In genomic region chr5:56763711-56764466, GRCh38 we compare ENCODE assay signal across 10 cellular contexts. TPM values are rescaled to one million over a fixed set of nuclear protein-coding genes. Genes with fewer than 3 reads are reported as not detected.
DNase-seq lines count a peak whose midpoint lies in the region; ATAC-seq and TF ChIP-seq lines count a peak whose summit lies in the region.
"Had no signal": no experiment of that assay in that cellular context is flagged by ENCODE, and none has a peak within 500 bp of the region (broad histone marks: within the 10 kb centered on the region; RNA-seq: fewer than 3 reads in every experiment).

No MANE protein-coding gene starts in this region.

- WGBS in H9 (ENCODE audit: extremely low coverage, insufficient read length, low lambda C conversion rate), result no CpG with 5 or more reads among the region's 7 CpGs

- intact Hi-C loops in Calu3 (cut with micrococcal nuclease; ENCODE audit: unreplicated experiment), result no loop called here

- DNase-seq in H9 (no peak), Peyer's patch (peak in 2 of 3 donors; percentile 84 to 86), fibroblast of villous mesenchyme (ENCODE audit: low read depth) (peak; percentile 88), skeletal muscle cell (ENCODE audit: low read depth) (peak; percentile 11), ACHN (no peak), Calu3 (no peak)
- DNase-seq: activated CD4-positive, CD25-positive, alpha-beta regulatory T cell treated with anti-CD3 and anti-CD28 coated beads, Interleukin-2, amount 50 U/mL, for 72 hours; naive thymus-derived CD8-positive, alpha-beta T cell had no signal

- CTCF ChIA-PET in Calu3 (lab: Charles Lee), result no interaction called here

- H3K56ac ChIP-seq in H9 (ENCODE audit: insufficient read length, low read depth, low read length), result no peak overlapping the region

- H3K4me1 Mint-ChIP-seq in H9, result peaks cover 6 to 12% of the 10 kb centered on the region in 2 experiments
- H3K4me1 Mint-ChIP-seq in Calu3 (ENCODE audit: low read depth, unreplicated experiment), result peaks cover 21% of the 10 kb centered on the region

- no peaks in the 10 kb centered on the region; the same call in 1 of the 2 replicates for H3K4me1 ChIP-seq in H9 (ENCODE audit: insufficient read depth, low read length)
- H3K4me1 ChIP-seq in Peyer's patch, result no peaks in the 10 kb centered on the region

- no peak overlapping the region for H4K91ac ChIP-seq in H9 (ENCODE audit: insufficient read length, low read depth, low read length)

- H4K5ac ChIP-seq in H9 (ENCODE audit: insufficient read length, low read depth, low read length), result no peak overlapping the region

- H3K36me3 ChIP-seq in Peyer's patch, result no peaks in the 10 kb centered on the region

- H3K23me2 ChIP-seq in H9 (ENCODE audit: insufficient read length, low read depth, low read length, poor library complexity, severe bottlenecking), result no peaks in the 10 kb centered on the region

- no peaks in the 10 kb centered on the region for H3K9me3 Mint-ChIP-seq in H9
- no peaks in the 10 kb centered on the region for H3K9me3 Mint-ChIP-seq in Calu3 (ENCODE audit: low read depth, unreplicated experiment)
- H3K9me3 Mint-ChIP-seq: dendritic cell treated with granulocyte-macrophage colony-stimulating factor and Interleukin-4, amounts not matched to agents 40 ng/mL and 50 ng/mL, for 4 days; naive thymus-derived CD8-positive, alpha-beta T cell had no signal

- H3K4me3 ChIP-seq in Peyer's patch (no peak overlapping the region), fibroblast of villous mesenchyme (ENCODE audit: low read depth, low read length) (no peak overlapping the region), skeletal muscle cell (ENCODE audit: low read depth, low read length) (no peak overlapping the region)

- H3K4me2 ChIP-seq in H9 (ENCODE audit: insufficient read depth, insufficient read length, low read length), result no peak overlapping the region

- H3K23ac ChIP-seq in H9 (ENCODE audit: insufficient read length, low read depth, low read length), result no peak overlapping the region

- H3K27me3 ChIP-seq in H9 (ENCODE audit: insufficient read depth, low read length) (no peaks in the 10 kb centered on the region), Peyer's patch (no peaks in the 10 kb centered on the region)

- no peaks in the 10 kb centered on the region for H4K20me1 ChIP-seq in H9 (ENCODE audit: control insufficient read depth, insufficient read depth, insufficient read length)

- TF ChIP-seq POLR2A in Peyer's patch (IDR thresholded peaks at IDR 0.05), result no peak

- no peak overlapping the region for H3T11ph ChIP-seq in H9 (ENCODE audit: low read length)

- no peaks in the 10 kb centered on the region for H3K79me1 ChIP-seq in H9 (ENCODE audit: insufficient read depth, low read depth, low read length, poor library complexity, severe bottlenecking)

- ATAC-seq in GM19467 (IDR thresholded peaks at IDR 0.05; ENCODE audit: unreplicated experiment), result no peak
- ATAC-seq: naive thymus-derived CD8-positive, alpha-beta T cell had no signal

- H3K27ac Mint-ChIP-seq in H9 (no peak overlapping the region), Calu3 (ENCODE audit: unreplicated experiment) (no peak overlapping the region)
- H3K27ac Mint-ChIP-seq: dendritic cell treated with granulocyte-macrophage colony-stimulating factor and Interleukin-4, amounts not matched to agents 40 ng/mL and 50 ng/mL, for 4 days had no signal

- no peak overlapping the region for H2BK12ac ChIP-seq in H9 (ENCODE audit: insufficient read length, low read depth, low read length)

- H3K4me3 Mint-ChIP-seq in H9, result no peak overlapping the region
- no peak overlapping the region for H3K4me3 Mint-ChIP-seq in Calu3 (ENCODE audit: low read depth, unreplicated experiment)
- H3K4me3 Mint-ChIP-seq: dendritic cell treated with granulocyte-macrophage colony-stimulating factor and Interleukin-4, amounts not matched to agents 40 ng/mL and 50 ng/mL, for 4 days had no signal

- no peak for TF ChIP-seq CTCF in H9 (conservative IDR thresholded peaks at IDR 0.05)
- TF ChIP-seq CTCF in Peyer's patch (IDR thresholded peaks at IDR 0.05), result no peak
- no peak for TF ChIP-seq CTCF in fibroblast of villous mesenchyme (IDR thresholded peaks at IDR 0.05; ENCODE audit: insufficient read depth, low read depth, low read length)
- no peak for TF ChIP-seq CTCF in Calu3 (IDR thresholded peaks at IDR 0.05; ENCODE audit: unreplicated experiment)

- H3K9me3 ChIP-seq in H9 (ENCODE audit: control insufficient read depth, low read depth, low read length) (no peaks in the 10 kb centered on the region), Peyer's patch (no peaks in the 10 kb centered on the region)

- H3K9ac ChIP-seq in H9 (ENCODE audit: extremely low read depth, insufficient read length, low read length), result no peak overlapping the region

- H4K8ac ChIP-seq in H9 (replicated peaks; ENCODE audit: insufficient read length, low read depth, low read length), result no peak overlapping the region

- H2BK5ac ChIP-seq in H9 (ENCODE audit: insufficient read length, low read length), result no peak overlapping the region

- H3K14ac ChIP-seq in H9 (ENCODE audit: insufficient read depth, low read length), result no peak overlapping the region

- H3K36me3 Mint-ChIP-seq in H9 (ENCODE audit: insufficient read depth in 1 of 3, low read depth in 3 of 3), result no peaks in the 10 kb centered on the region
- H3K36me3 Mint-ChIP-seq in Calu3 (ENCODE audit: insufficient read depth, unreplicated experiment), result no peaks in the 10 kb centered on the region
- H3K36me3 Mint-ChIP-seq: naive thymus-derived CD8-positive, alpha-beta T cell had no signal

- H3K4ac ChIP-seq in H9 (ENCODE audit: low read depth, low read length), result no peak overlapping the region

- H3K27me3 Mint-ChIP-seq in H9 (ENCODE audit: low read depth) (no peaks in the 10 kb centered on the region), Calu3 (ENCODE audit: unreplicated experiment) (no peaks in the 10 kb centered on the region)

- H2AK5ac ChIP-seq in H9 (ENCODE audit: insufficient read length, low read length), result no peak overlapping the region

- in situ Hi-C loops in ACHN (cut with HindIII; ENCODE audit: low pct_ligation_motif_present, low pct_unique_long_range_greater_than_20kb, low sequenced_read_pairs), result no loop called here

- BruUV-seq in Calu3 (replicated peaks; lab: Mats Ljungman, UMichigan), result no TSS peak

- H2AFZ ChIP-seq in H9 (ENCODE audit: low read length), result peak overlapping the region; percentile 8

- no peak overlapping the region for H2BK20ac ChIP-seq in H9 (ENCODE audit: low read depth, low read length, poor library complexity, severe bottlenecking)

- H3K79me2 ChIP-seq in H9 (ENCODE audit: insufficient read depth, low read length), result no peaks in the 10 kb centered on the region

- no peak overlapping the region for H3K27ac ChIP-seq in H9 (ENCODE audit: insufficient read length, low read depth, low read length)
- peak overlapping the region in 2 of 4 donors; percentile 6 to 62 for H3K27ac ChIP-seq in Peyer's patch

- no peak overlapping the region for H3K18ac ChIP-seq in H9 (ENCODE audit: insufficient read length, low read depth, low read length)

- H2BK15ac ChIP-seq in H9 (ENCODE audit: low read depth, low read length), result no peak overlapping the region

- H2BK120ac ChIP-seq in H9 (ENCODE audit: low read depth, low read length, poor library complexity, severe bottlenecking), result no peak overlapping the region

RNA-seq across cellular contexts. Expression of gene MAP3K1, which starts 51.5 kb away (rescaled TPM):
- total RNA-seq in H9 (2021) (11.1 TPM in 2 replicates), Peyer's patch (10 to 100 TPM; 12.8 to 55.3 (median 17.4) TPM), fibroblast of villous mesenchyme (7.7 and 9.5 TPM in 2 replicates), Calu3 (2022) (32.9 and 33.1 TPM in 2 replicates)

Comparison
In these comparisons a context has a peak if more than half of its experiments do, and no peak if none do; other contexts are left out.
1. DNase-seq: peak in Peyer's patch (2 of 3), fibroblast of villous mesenchyme (single experiment) and skeletal muscle cell (single experiment); none in H9 (single experiment), ACHN (single experiment) and Calu3 (single experiment).